ENCODE assay signal across 15 cellular contexts in genomic region chr12:118980407-118981014, GRCh38. TPM values are rescaled to one million over a fixed set of nuclear protein-coding genes. Genes with fewer than 3 reads are reported as not detected.
A peak's percentile ranks its signal among the peaks of the same experiment; 100 is the strongest.
DNase-seq lines count a peak whose midpoint lies in the region; ATAC-seq and TF ChIP-seq lines count a peak whose summit lies in the region.
"Had no signal": no experiment of that assay in that cellular context is flagged by ENCODE, and none has a peak within 500 bp of the region (broad histone marks: within the 10 kb centered on the region; RNA-seq: fewer than 3 reads in every experiment).

No MANE protein-coding gene starts in this region.

- H3K27me3 Mint-ChIP-seq in WTC11 (ENCODE audit: low read depth) (peaks cover 30% of the 10 kb centered on the region), nephron (ENCODE audit: low read depth) (peaks cover 88% of the 10 kb centered on the region)

- peak overlapping the region; percentile 78 for H3K4me3 Mint-ChIP-seq in WTC11
- peak overlapping the region in 2 of 3 experiments; percentile 63 to 67 for H3K4me3 Mint-ChIP-seq in nephron
- H3K4me3 Mint-ChIP-seq: activated CD4-positive, alpha-beta T cell treated with anti-CD3 and anti-CD28 coated beads, Interleukin-2, amount 10 ng/mL, durations not matched to agents 24 days and 14 days; stimulated activated naive CD8-positive, alpha-beta T cell treated with anti-CD3 and anti-CD28 coated beads, Interleukin-15, Interleukin-2, amounts not matched to agents 100 ng/mL and 50 ng/mL, for 24 hours had no signal

- CTCF ChIA-PET in WTC11 (lab: Charles Lee) = interaction anchor here (1.2 to 2.6 kb wide), 7 partner anchors 11 to 463 kb away, joined by 3 to 20 read pairs (median 5); no protein-coding TSS in a partner anchor

- peak; percentile 40 for DNase-seq in NCI-H2107 (lab: John Stamatoyannopoulos, UW)
- peak; percentile 67 for DNase-seq in WTC11 (ENCODE audit: low spot score)
- no peak for DNase-seq in dedifferentiated amniotic fluid mesenchymal stem cell (ENCODE audit: extremely low spot score)
- DNase-seq in SW 1271 (lab: John Stamatoyannopoulos, UW) = no peak
- DNase-seq: activated effector memory CD4-positive, alpha-beta T cell treated with Interleukin-2 at 50 U/mL for 16 hours had no signal

- H3K4me1 Mint-ChIP-seq in WTC11 = peaks cover 13% of the 10 kb centered on the region
- no peaks in the 10 kb centered on the region for H3K4me1 Mint-ChIP-seq in nephron
- H3K4me1 Mint-ChIP-seq: activated CD4-positive, alpha-beta T cell treated with anti-CD3 and anti-CD28 coated beads, Interleukin-2, amount 10 ng/mL, durations not matched to agents 24 days and 14 days; CD14-positive monocyte had no signal

- H3K36me3 ChIP-seq in ES-I3 (ENCODE audit: insufficient read depth, low read length) = no peaks in the 10 kb centered on the region
- H3K36me3 ChIP-seq: esophagus muscularis mucosa had no signal

- peak; percentile 11 for ATAC-seq in WTC11
- no peak for ATAC-seq in GM19023 (IDR thresholded peaks at IDR 0.05; ENCODE audit: unreplicated experiment)
- ATAC-seq in HG03521 (IDR thresholded peaks at IDR 0.05; ENCODE audit: unreplicated experiment) = no peak

- H3K9me3 ChIP-seq in ES-I3 (ENCODE audit: control insufficient read depth, insufficient read depth, low read length) = no peaks in the 10 kb centered on the region
- H3K9me3 ChIP-seq: esophagus muscularis mucosa had no signal

- H3K36me3 Mint-ChIP-seq in WTC11 = no peaks in the 10 kb centered on the region
- H3K36me3 Mint-ChIP-seq in nephron (ENCODE audit: low read depth) = no peaks in the 10 kb centered on the region
- H3K36me3 Mint-ChIP-seq: CD14-positive monocyte had no signal

- no peaks in the 10 kb centered on the region for H3K4me1 ChIP-seq in ES-I3 (ENCODE audit: insufficient read depth, low read length)

- peak overlapping the region; percentile 59; the same call in 1 of the 2 replicates for H3K9ac ChIP-seq in ES-I3 (ENCODE audit: low read depth, low read length)

- no peak for TF ChIP-seq CTCF in WTC11 (IDR thresholded peaks at IDR 0.05)
- no peak for TF ChIP-seq CTCF in nephron (IDR thresholded peaks at IDR 0.05; ENCODE audit: unreplicated experiment in 3 of 3)

- POLR2A ChIA-PET in WTC11 (lab: Charles Lee) = interaction anchor here (1.1 to 1.5 kb wide), 2 partner anchors 176 to 432 kb away, joined by 4 to 5 read pairs; no protein-coding TSS in a partner anchor

- H3K27ac Mint-ChIP-seq in WTC11 (no peak overlapping the region), nephron (no peak overlapping the region)
- H3K27ac Mint-ChIP-seq: activated CD4-positive, alpha-beta T cell treated with anti-CD3 and anti-CD28 coated beads, Interleukin-2, amount 10 ng/mL, durations not matched to agents 24 days and 14 days; CD14-positive monocyte; stimulated activated naive CD8-positive, alpha-beta T cell treated with anti-CD3 and anti-CD28 coated beads, Interleukin-15, Interleukin-2, amounts not matched to agents 100 ng/mL and 50 ng/mL, for 24 hours had no signal

- H3K9me3 Mint-ChIP-seq in WTC11 = peaks cover 3% of the 10 kb centered on the region; the same call in 1 of the 2 replicates
- H3K9me3 Mint-ChIP-seq in nephron = no peaks in the 10 kb centered on the region
- H3K9me3 Mint-ChIP-seq: activated CD4-positive, alpha-beta T cell treated with anti-CD3 and anti-CD28 coated beads, Interleukin-2, amount 10 ng/mL, durations not matched to agents 24 days and 14 days; stimulated activated naive CD8-positive, alpha-beta T cell treated with anti-CD3 and anti-CD28 coated beads, Interleukin-15, Interleukin-2, amounts not matched to agents 100 ng/mL and 50 ng/mL, for 24 hours had no signal

TF ChIP-seq in WTC11, 78 proteins besides CTCF, POLR2A, EP300 and RAD21:
- no peak for TF ChIP-seq NR2C2 (CRISPR knock-in tag; IDR thresholded peaks at IDR 0.05)
- TF ChIP-seq, protein P1, sequence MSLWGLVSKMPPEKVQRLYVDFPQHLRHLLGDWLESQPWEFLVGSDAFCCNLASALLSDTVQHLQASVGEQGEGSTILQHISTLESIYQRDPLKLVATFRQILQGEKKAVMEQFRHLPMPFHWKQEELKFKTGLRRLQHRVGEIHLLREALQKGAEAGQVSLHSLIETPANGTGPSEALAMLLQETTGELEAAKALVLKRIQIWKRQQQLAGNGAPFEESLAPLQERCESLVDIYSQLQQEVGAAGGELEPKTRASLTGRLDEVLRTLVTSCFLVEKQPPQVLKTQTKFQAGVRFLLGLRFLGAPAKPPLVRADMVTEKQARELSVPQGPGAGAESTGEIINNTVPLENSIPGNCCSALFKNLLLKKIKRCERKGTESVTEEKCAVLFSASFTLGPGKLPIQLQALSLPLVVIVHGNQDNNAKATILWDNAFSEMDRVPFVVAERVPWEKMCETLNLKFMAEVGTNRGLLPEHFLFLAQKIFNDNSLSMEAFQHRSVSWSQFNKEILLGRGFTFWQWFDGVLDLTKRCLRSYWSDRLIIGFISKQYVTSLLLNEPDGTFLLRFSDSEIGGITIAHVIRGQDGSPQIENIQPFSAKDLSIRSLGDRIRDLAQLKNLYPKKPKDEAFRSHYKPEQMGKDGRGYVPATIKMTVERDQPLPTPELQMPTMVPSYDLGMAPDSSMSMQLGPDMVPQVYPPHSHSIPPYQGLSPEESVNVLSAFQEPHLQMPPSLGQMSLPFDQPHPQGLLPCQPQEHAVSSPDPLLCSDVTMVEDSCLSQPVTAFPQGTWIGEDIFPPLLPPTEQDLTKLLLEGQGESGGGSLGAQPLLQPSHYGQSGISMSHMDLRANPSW (CRISPR knock-in tag; conservative IDR thresholded peaks at IDR 0.05; ENCODE audit: low read depth) = no peak

RNA-seq across cellular contexts. Expression of gene SRRM4, which starts 0.8 kb away (rescaled TPM):
- 0.78 to 0.96 TPM (median 0.96 TPM) in 3 replicates for total RNA-seq in WTC11 (2021)
- total RNA-seq: activated CD4-positive, alpha-beta T cell treated with anti-CD3 and anti-CD28 coated beads, Interleukin-2, amount 10 ng/mL, durations not matched to agents 24 days and 14 days; bronchial epithelial cell; esophagus muscularis mucosa; HepG2 had no signal

Comparison
In these comparisons a context has a peak if more than half of its experiments do, and no peak if none do; other contexts are left out.
1. DNase-seq: peak in NCI-H2107 (single experiment) and WTC11 (single experiment); none in dedifferentiated amniotic fluid mesenchymal stem cell (single experiment) and SW 1271 (0 of 2).